Comparison of ENCODE assay signal across 18 cellular contexts in the genomic region with DNA sequence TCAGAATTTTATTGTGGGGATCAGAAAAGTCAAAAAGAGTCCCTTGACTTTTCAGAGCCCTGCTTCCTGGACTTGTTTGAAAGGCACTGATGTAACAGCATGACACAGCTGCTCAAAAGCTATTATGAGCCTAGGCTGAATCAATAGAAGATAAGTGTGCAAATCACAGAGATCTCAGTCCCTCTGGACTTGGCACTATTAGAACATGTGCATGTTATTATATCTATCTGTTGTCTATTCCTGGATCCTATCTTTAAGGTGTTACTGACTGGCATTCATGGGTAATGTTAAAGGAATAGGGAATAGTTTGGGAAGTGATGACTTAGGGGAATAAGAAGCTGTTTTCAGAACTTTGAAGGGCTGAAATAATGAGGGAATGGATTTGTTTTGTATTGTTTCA.
A peak's percentile ranks its signal among the peaks of the same experiment; 100 is the strongest.
DNase-seq lines count a peak whose midpoint lies in the region; ATAC-seq and TF ChIP-seq lines count a peak whose summit lies in the region.
"Had no signal": no experiment of that assay in that cellular context is flagged by ENCODE, and none has a peak within 500 bp of the region (broad histone marks: within the 10 kb centered on the region; RNA-seq: fewer than 3 reads in every experiment).

No MANE protein-coding gene starts in this region.

- H2AFZ ChIP-seq in SK-N-SH (ENCODE audit: low read depth), result no peak overlapping the region

- H4K20me1 ChIP-seq in SK-N-SH (ENCODE audit: insufficient read depth), result no peaks in the 10 kb centered on the region
- H4K20me1 ChIP-seq: BLaER1 treated with 17β-estradiol and CSF1 and Interleukin-3, amounts not matched to agents 10 nM and 100 nM had no signal

- no peaks in the 10 kb centered on the region for H3K27me3 Mint-ChIP-seq in effector memory CD8-positive, alpha-beta T cell
- H3K27me3 Mint-ChIP-seq in activated naive CD8-positive, alpha-beta T cell treated with anti-CD3 and anti-CD28 coated beads, Interleukin-2, amount 50 U/mL, for 24 hours, result no peaks in the 10 kb centered on the region
- H3K27me3 Mint-ChIP-seq: stimulated activated memory B cell treated with anti-CD40 and anti-IgM and Interleukin-4, amounts not matched to agents 10 μg/mL and 1 μg/mL and 100 μg/mL, for 72 hours had no signal

- H3K9me3 Mint-ChIP-seq in effector memory CD8-positive, alpha-beta T cell, result peaks cover 3 to 4% of the 10 kb centered on the region in 2 donors
- no peaks in the 10 kb centered on the region for H3K9me3 Mint-ChIP-seq in activated naive CD8-positive, alpha-beta T cell treated with anti-CD3 and anti-CD28 coated beads, Interleukin-2, amount 50 U/mL, for 24 hours
- H3K9me3 Mint-ChIP-seq: endodermal cell; T-helper 2 cell treated with Interferon-gamma antibody and Interleukin-4, amounts not matched to agents 5 μg/mL and 100 μg/mL, for 36 hours had no signal

- H3K4me1 Mint-ChIP-seq in effector memory CD8-positive, alpha-beta T cell (ENCODE audit: low read depth in 2 of 2), result no peaks in the 10 kb centered on the region
- H3K4me1 Mint-ChIP-seq in activated naive CD8-positive, alpha-beta T cell treated with anti-CD3 and anti-CD28 coated beads, Interleukin-2, amount 50 U/mL, for 24 hours, result no peaks in the 10 kb centered on the region
- H3K4me1 Mint-ChIP-seq: endodermal cell; stimulated activated memory B cell treated with anti-CD40 and anti-IgM and Interleukin-4, amounts not matched to agents 10 μg/mL and 1 μg/mL and 100 μg/mL, for 72 hours had no signal

- no peak overlapping the region for H3K27ac Mint-ChIP-seq in effector memory CD8-positive, alpha-beta T cell
- no peak overlapping the region for H3K27ac Mint-ChIP-seq in activated naive CD8-positive, alpha-beta T cell treated with anti-CD3 and anti-CD28 coated beads, Interleukin-2, amount 50 U/mL, for 24 hours
- H3K27ac Mint-ChIP-seq: endodermal cell; stimulated activated memory B cell treated with anti-CD40 and anti-IgM and Interleukin-4, amounts not matched to agents 10 μg/mL and 1 μg/mL and 100 μg/mL, for 72 hours; T-helper 2 cell treated with Interferon-gamma antibody and Interleukin-4, amounts not matched to agents 5 μg/mL and 100 μg/mL, for 36 hours had no signal

- peaks cover 0 to 5% of the 10 kb centered on the region in 2 experiments; a peak in 1 of 4 replicates for H3K4me1 ChIP-seq in SK-N-SH (ENCODE audit: control insufficient read depth in 1 of 2, insufficient read depth in 2 of 2, low read depth in 1 of 2, low read length in 1 of 2)

- H3K9me2 ChIP-seq in SK-N-SH, result no peaks in the 10 kb centered on the region

- TF ChIP-seq CTCF in SK-N-SH (IDR thresholded peaks at IDR 0.05), result no peak

- H3K9me3 ChIP-seq in SK-N-SH, result no peaks in the 10 kb centered on the region; the same call in 1 of the 2 replicates
- H3K9me3 ChIP-seq: BLaER1 treated with 17β-estradiol and CSF1 and Interleukin-3, amounts not matched to agents 10 nM and 100 nM had no signal

- no peak for ATAC-seq in GM18873 (IDR thresholded peaks at IDR 0.05; ENCODE audit: low FRiP score, unreplicated experiment)
- no peak for ATAC-seq in effector memory CD8-positive, alpha-beta T cell (replicated peaks)
- ATAC-seq in activated naive CD8-positive, alpha-beta T cell treated with anti-CD3 and anti-CD28 coated beads, Interleukin-2, amount 50 U/mL, for 24 hours, result no peak
- ATAC-seq: stimulated activated memory B cell treated with anti-CD40 and anti-IgM and Interleukin-4, amounts not matched to agents 10 μg/mL and 1 μg/mL and 100 μg/mL, for 72 hours had no signal

- peak in 1 of 2 experiments; percentile 90; a peak in 2 of 4 replicates for TF ChIP-seq EP300 in SK-N-SH (IDR thresholded peaks at IDR 0.05; ENCODE audit: borderline replicate concordance in 1 of 2, low read depth in 1 of 2, low read length in 1 of 2)

- POLR2A ChIA-PET in SK-N-SH (lab: Yijun Ruan, JAX), result no interaction called here

- H3K27ac ChIP-seq in SK-N-SH (ENCODE audit: low read depth in 2 of 2, low read length in 1 of 2), result peak overlapping the region in 1 of 2 experiments; percentile 72; a peak in 1 of 4 replicates
- H3K27ac ChIP-seq: BLaER1 treated with 17β-estradiol and CSF1 and Interleukin-3, amounts not matched to agents 10 nM and 100 nM had no signal

- H3K4me2 ChIP-seq in SK-N-SH, result no peak overlapping the region

- H3F3A ChIP-seq in SK-N-SH (replicated peaks; ENCODE audit: insufficient read depth), result no peaks in the 10 kb centered on the region

- no peak overlapping the region for H3K4me3 Mint-ChIP-seq in effector memory CD8-positive, alpha-beta T cell
- H3K4me3 Mint-ChIP-seq in activated naive CD8-positive, alpha-beta T cell treated with anti-CD3 and anti-CD28 coated beads, Interleukin-2, amount 50 U/mL, for 24 hours, result no peak overlapping the region
- H3K4me3 Mint-ChIP-seq: endodermal cell; stimulated activated memory B cell treated with anti-CD40 and anti-IgM and Interleukin-4, amounts not matched to agents 10 μg/mL and 1 μg/mL and 100 μg/mL, for 72 hours; T-helper 2 cell treated with Interferon-gamma antibody and Interleukin-4, amounts not matched to agents 5 μg/mL and 100 μg/mL, for 36 hours had no signal

- H3K36me3 Mint-ChIP-seq in effector memory CD8-positive, alpha-beta T cell (ENCODE audit: insufficient read depth), result no peaks in the 10 kb centered on the region
- no peaks in the 10 kb centered on the region for H3K36me3 Mint-ChIP-seq in activated naive CD8-positive, alpha-beta T cell treated with anti-CD3 and anti-CD28 coated beads, Interleukin-2, amount 50 U/mL, for 24 hours (ENCODE audit: low read depth)
- H3K36me3 Mint-ChIP-seq: stimulated activated memory B cell treated with anti-CD40 and anti-IgM and Interleukin-4, amounts not matched to agents 10 μg/mL and 1 μg/mL and 100 μg/mL, for 72 hours had no signal

- CTCF ChIA-PET in SK-N-SH (lab: Yijun Ruan, JAX), result no interaction called here

- DNase-seq in NCI-H1092 (lab: John Stamatoyannopoulos, UW), result peak; percentile 78
- DNase-seq in NCI-H2107 treated with DMSO at 0.1 percent for 48 hours (lab: John Stamatoyannopoulos, UW; ENCODE audit: unreplicated experiment), result peak; percentile 46
- DNase-seq in SK-N-SH, result peak; percentile 40
- DNase-seq in putamen (ENCODE audit: low spot score), result peak; percentile 47
- no peak for DNase-seq in activated CD4-positive, alpha-beta T cell treated with anti-CD3 and anti-CD28 coated beads for 4 hours
- no peak for DNase-seq in effector memory CD8-positive, alpha-beta T cell
- DNase-seq in activated naive CD8-positive, alpha-beta T cell treated with anti-CD3 and anti-CD28 coated beads, Interleukin-2, amount 50 U/mL, for 24 hours, result no peak
- DNase-seq: amygdala; cerebellar nuclear complex; endodermal cell; NCI-H2171 treated with DMSO at 0.1 percent for 48 hours; SIG-M5; stimulated activated CD4-positive, alpha-beta T cell treated with anti-CD3 and anti-CD28 coated beads, Interleukin-12 subunit alpha, Interleukin-12 subunit beta, amount 100 ng/mL, for 4 hours; trophoblast cell had no signal

- H3K9ac ChIP-seq in SK-N-SH, result no peak overlapping the region
- H3K9ac ChIP-seq: BLaER1 treated with 17β-estradiol and CSF1 and Interleukin-3, amounts not matched to agents 10 nM and 100 nM had no signal

- H3K4me3 ChIP-seq in SK-N-SH (ENCODE audit: low read depth in 2 of 2, low read length in 1 of 2), result no peak overlapping the region
- H3K4me3 ChIP-seq: BLaER1 treated with 17β-estradiol and CSF1 and Interleukin-3, amounts not matched to agents 10 nM and 100 nM had no signal

- no peaks in the 10 kb centered on the region for H3K36me3 ChIP-seq in SK-N-SH (replicated peaks in 1 of 2; ENCODE audit: control insufficient read depth in 1 of 2, insufficient read depth in 2 of 2, low read length in 1 of 2)
- H3K36me3 ChIP-seq: BLaER1 treated with 17β-estradiol and CSF1 and Interleukin-3, amounts not matched to agents 10 nM and 100 nM had no signal

- H3K27me3 ChIP-seq in SK-N-SH (ENCODE audit: insufficient read depth), result no peaks in the 10 kb centered on the region
- H3K27me3 ChIP-seq: BLaER1 treated with 17β-estradiol and CSF1 and Interleukin-3, amounts not matched to agents 10 nM and 100 nM had no signal

- no peaks in the 10 kb centered on the region for H3K79me2 ChIP-seq in SK-N-SH (ENCODE audit: insufficient read depth)

- no peak; the same call in 1 of the 2 replicates for TF ChIP-seq RAD21 in SK-N-SH (IDR thresholded peaks at IDR 0.05; ENCODE audit: low read length)

TF ChIP-seq in SK-N-SH, 30 proteins besides CTCF, POLR2A, EP300 and RAD21 (continues in another document):
- no peak for TF ChIP-seq EZH2phosphoT487 (IDR thresholded peaks at IDR 0.05; ENCODE audit: borderline replicate concordance, low read depth)
- no peak for TF ChIP-seq USF2 (IDR thresholded peaks at IDR 0.05; ENCODE audit: borderline replicate concordance, low read depth, low read length)
- peak; percentile 17 for TF ChIP-seq CHD2 (IDR thresholded peaks at IDR 0.05; ENCODE audit: low read length, partially characterized antibody)
- TF ChIP-seq GATA2 (CRISPR knock-in tag; IDR thresholded peaks at IDR 0.05), result peak; percentile 89
- peak; percentile 27; the same call in 1 of the 2 replicates for TF ChIP-seq TCF12 (IDR thresholded peaks at IDR 0.05)
- peak; percentile 46; the same call in 1 of the 2 replicates for TF ChIP-seq MXI1 (IDR thresholded peaks at IDR 0.05; ENCODE audit: low read depth, low read length)
- TF ChIP-seq RCOR1 (IDR thresholded peaks at IDR 0.05; ENCODE audit: low read length), result peak; percentile 36; the same call in 1 of the 2 replicates
- no peak for TF ChIP-seq YY1 (IDR thresholded peaks at IDR 0.05; ENCODE audit: low read depth)
- TF ChIP-seq TAF1 (IDR thresholded peaks at IDR 0.05; ENCODE audit: borderline replicate concordance, low read depth, low read length), result no peak

Comparison
In these comparisons a context has a peak if more than half of its experiments do, and no peak if none do; other contexts are left out.
1. DNase-seq: peak in NCI-H1092 (single experiment), NCI-H2107 treated with DMSO at 0.1 percent for 48 hours (single experiment), SK-N-SH (single experiment) and putamen (single experiment); none in activated CD4-positive, alpha-beta T cell treated with anti-CD3 and anti-CD28 coated beads for 4 hours (0 of 2), effector memory CD8-positive, alpha-beta T cell (0 of 3) and activated naive CD8-positive, alpha-beta T cell treated with anti-CD3 and anti-CD28 coated beads, Interleukin-2, amount 50 U/mL, for 24 hours (single experiment).